In genomic region chr6:146650799-146651481, GRCh38 we compare ENCODE assay signal across 24 cellular contexts. TPM values are rescaled to one million over a fixed set of nuclear protein-coding genes. Genes with fewer than 3 reads are reported as not detected.
DNase-seq lines count a peak whose midpoint lies in the region; ATAC-seq and TF ChIP-seq lines count a peak whose summit lies in the region.
"Had no signal": no experiment of that assay in that cellular context is flagged by ENCODE, and none has a peak within 500 bp of the region (broad histone marks: within the 10 kb centered on the region; RNA-seq: fewer than 3 reads in every experiment).

No MANE protein-coding gene starts in this region.

- intact Hi-C loops in mammary epithelial cell (cut with micrococcal nuclease) (no loop called here), esophagus muscularis mucosa (cut with DNase I) (no loop called here)

- dilution Hi-C loops in mammary epithelial cell (cut with HindIII; ENCODE audit: low sequenced_read_pairs): no loop called here

- H2AFZ ChIP-seq in mammary epithelial cell (ENCODE audit: low read depth, low read length): no peak overlapping the region

- TF ChIP-seq CTCF in mammary epithelial cell (conservative IDR thresholded peaks at IDR 0.05 in 1 of 2, IDR thresholded peaks at IDR 0.05 in 1 of 2; ENCODE audit: extremely low read depth in 1 of 2, insufficient read depth in 1 of 2, low read depth in 1 of 2, low read length in 2 of 2): no peak
- no peak for TF ChIP-seq CTCF in esophagus muscularis mucosa (IDR thresholded peaks at IDR 0.05)

- no peak for TF ChIP-seq POLR2A in esophagus muscularis mucosa (IDR thresholded peaks at IDR 0.05; ENCODE audit: low read depth)

- H3K4me1 ChIP-seq in mammary epithelial cell (ENCODE audit: insufficient read depth, low read length): no peaks in the 10 kb centered on the region
- no peaks in the 10 kb centered on the region for H3K4me1 ChIP-seq in esophagus muscularis mucosa
- H3K4me1 ChIP-seq: gastroesophageal sphincter, testis had no signal

- H3K9ac ChIP-seq in mammary epithelial cell (ENCODE audit: insufficient read depth, low read length): no peak overlapping the region

- H3K27me3 ChIP-seq in mammary epithelial cell (ENCODE audit: insufficient read depth, low read length) (no peaks in the 10 kb centered on the region), esophagus muscularis mucosa (no peaks in the 10 kb centered on the region)
- H3K27me3 ChIP-seq: gastroesophageal sphincter, testis had no signal

- H4K20me1 ChIP-seq in mammary epithelial cell (ENCODE audit: insufficient read depth, low read length): no peaks in the 10 kb centered on the region

- H3K27ac ChIP-seq in mammary epithelial cell (ENCODE audit: insufficient read depth, low read depth, low read length) (no peak overlapping the region), esophagus muscularis mucosa (replicated peaks in 1 of 4) (no peak overlapping the region)
- H3K27ac ChIP-seq: gastroesophageal sphincter, testis had no signal

- TF ChIP-seq EP300 in esophagus muscularis mucosa (IDR thresholded peaks at IDR 0.05): no peak

- H3K4me3 ChIP-seq in mammary epithelial cell (replicated peaks in 1 of 3; ENCODE audit: insufficient read depth in 1 of 3, low read depth in 2 of 3, low read length in 3 of 3) (no peak overlapping the region), esophagus muscularis mucosa (no peak overlapping the region)
- H3K4me3 ChIP-seq: gastroesophageal sphincter, testis had no signal

- no peaks in the 10 kb centered on the region for H3K79me2 ChIP-seq in mammary epithelial cell (ENCODE audit: insufficient read depth, low read length)

- H3K9me3 ChIP-seq in mammary epithelial cell (replicated peaks; ENCODE audit: insufficient read depth, low read length): no peaks in the 10 kb centered on the region
- no peaks in the 10 kb centered on the region for H3K9me3 ChIP-seq in esophagus muscularis mucosa
- H3K9me3 ChIP-seq: gastroesophageal sphincter, testis had no signal

- in situ Hi-C loops in mammary epithelial cell (cut with MboI; ENCODE audit: low sequenced_read_pairs in 2 of 2): no loop called here

- WGBS in mammary epithelial cell (ENCODE audit: low coverage, missing lambda C conversion rate): 37% methylated on average over 4 of the region's 8 CpGs
- 70% methylated on average over 8 of the region's 8 CpGs for WGBS in esophagus muscularis mucosa

- CTCF ChIA-PET in mammary epithelial cell (lab: Charles Lee; ENCODE audit: low non-redundant PET): no interaction called here

- BruUV-seq in mammary epithelial cell (replicated peaks; lab: Mats Ljungman, UMichigan): no TSS peak

- DNase-seq in NCI-H524 treated with DMSO at 0.1 percent for 48 hours (lab: John Stamatoyannopoulos, UW) (peak; percentile 49), mammary epithelial cell (peak; percentile 25), renal cortical epithelial cell (ENCODE audit: low read depth) (peak; percentile 20), esophagus muscularis mucosa (ENCODE audit: extremely low spot score) (no peak), Ammon's horn (ENCODE audit: low spot score) (no peak)
- DNase-seq: activated CD4-positive, alpha-beta memory T cell treated with anti-CD3 and anti-CD28 coated beads, Interleukin-2, amount 10 ng/mL, durations not matched to agents 7 days and 5 days; activated naive CD4-positive, alpha-beta T cell treated with anti-CD3 and anti-CD28 coated beads, Interleukin-2, amount 50 U/mL, for 16 hours; activated T-cell treated with anti-CD3 and anti-CD28 coated beads, Interleukin-2, amount 50 U/mL, for 4 hours; C1 segment of cervical spinal cord; DMS53; left ventricle myocardium superior; NCI-H1417; NCI-H2171 treated with DMSO at 0.1 percent for 48 hours; NK-92 treated with Interleukin-12 subunit alpha and Interleukin-12 subunit beta, amount 100 ng/mL, for 24 hours; Right ventricle myocardium superior; stimulated activated CD4-positive, alpha-beta T cell treated with anti-CD3 and anti-CD28 coated beads, Interleukin-15, amount 100 ng/mL, for 24 hours; testis had no signal

- H3K4me2 ChIP-seq in mammary epithelial cell (ENCODE audit: insufficient read depth, low read depth, low read length): no peak overlapping the region

- ATAC-seq in GM18868 (IDR thresholded peaks at IDR 0.05; ENCODE audit: unreplicated experiment) (peak; percentile 53), GM19324 (IDR thresholded peaks at IDR 0.05; ENCODE audit: low FRiP score, unreplicated experiment) (no peak)
- ATAC-seq: activated T-cell treated with anti-CD3 and anti-CD28 coated beads, Interleukin-2, amount 50 U/mL, for 4 hours; gastroesophageal sphincter; left ventricle myocardium superior had no signal

- no peaks in the 10 kb centered on the region for H3K36me3 ChIP-seq in mammary epithelial cell (ENCODE audit: insufficient read depth, low read length)
- H3K36me3 ChIP-seq in esophagus muscularis mucosa: no peaks in the 10 kb centered on the region
- H3K36me3 ChIP-seq: gastroesophageal sphincter had no signal

RNA-seq across cellular contexts. Expression of gene ADGB, which starts 52.2 kb away (rescaled TPM):
- not detected for total RNA-seq in mammary epithelial cell
- polyA plus RNA-seq in mammary epithelial cell: not detected
- polyA minus RNA-seq in mammary epithelial cell: not detected
- not detected in 2 replicates for total RNA-seq in renal cortical epithelial cell
- not detected for total RNA-seq in esophagus muscularis mucosa
- total RNA-seq: activated CD4-positive, alpha-beta memory T cell treated with anti-CD3 and anti-CD28 coated beads, Interleukin-2, amount 10 ng/mL, durations not matched to agents 7 days and 5 days; activated T-cell treated with anti-CD3 and anti-CD28 coated beads, Interleukin-2, amount 50 U/mL, for 4 hours; astrocyte; gastroesophageal sphincter; HT-29; left ventricle myocardium superior; LHCN-M2; Right ventricle myocardium superior; T-helper 1 cell treated with Interleukin-12 subunit alpha and Interleukin-12 subunit beta and Interleukin-4 antibody, amounts not matched to agents 30 ng/mL and 1 ng/mL, for 36 hours had no signal

Comparison
In these comparisons a context has a peak if more than half of its experiments do, and no peak if none do; other contexts are left out.
1. DNase-seq: peak in NCI-H524 treated with DMSO at 0.1 percent for 48 hours (single experiment), mammary epithelial cell (single experiment) and renal cortical epithelial cell (single experiment); none in esophagus muscularis mucosa (single experiment) and Ammon's horn (single experiment).